Comparison of ENCODE assay signal across 24 cellular contexts in the genomic region with DNA sequence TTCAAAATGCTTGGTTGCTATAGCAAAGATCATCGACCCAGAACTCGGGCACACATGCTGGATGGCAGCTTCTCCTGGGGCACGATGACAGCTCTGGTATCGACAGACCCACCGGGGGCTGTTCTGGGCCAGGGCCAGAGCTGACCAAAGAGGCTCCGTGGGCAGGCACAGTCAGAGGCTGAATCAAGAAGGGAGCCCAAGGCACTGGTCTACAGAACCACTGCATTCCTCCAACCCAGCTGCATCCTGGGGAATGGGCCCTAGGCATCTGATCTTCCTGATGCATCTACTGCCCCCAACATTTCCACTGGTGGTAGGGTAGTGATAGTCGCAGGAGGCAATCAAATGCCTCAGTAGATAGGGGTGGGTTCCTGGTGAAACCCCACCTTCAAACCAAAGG.
A peak's percentile ranks its signal among the peaks of the same experiment; 100 is the strongest.
DNase-seq lines count a peak whose midpoint lies in the region; ATAC-seq and TF ChIP-seq lines count a peak whose summit lies in the region.
"Had no signal": no experiment of that assay in that cellular context is flagged by ENCODE, and none has a peak within 500 bp of the region (broad histone marks: within the 10 kb centered on the region; RNA-seq: fewer than 3 reads in every experiment).

No MANE protein-coding gene starts in this region.

- H3K4me3 ChIP-seq in lung = no peak overlapping the region
- no peak overlapping the region for H3K4me3 ChIP-seq in GM23338
- H3K4me3 ChIP-seq: BLaER1, GM12878 had no signal

- H3K27ac ChIP-seq in lung (ENCODE audit: low read depth in 1 of 2, low read length in 1 of 2) (no peak overlapping the region), GM23338 (ENCODE audit: low read depth) (no peak overlapping the region)
- H3K27ac ChIP-seq: BLaER1 had no signal

- TF ChIP-seq CTCF in lung (IDR thresholded peaks at IDR 0.05; ENCODE audit: control extremely low read depth, extremely low read depth) (no peak), osteocyte (IDR thresholded peaks at IDR 0.05) (no peak), GM23338 (conservative IDR thresholded peaks at IDR 0.05; ENCODE audit: low read depth in 2 of 2) (no peak)

- H3K79me2 ChIP-seq in GM23338 (replicated peaks; ENCODE audit: insufficient read depth) = no peaks in the 10 kb centered on the region

- H3K4me2 ChIP-seq in GM23338 = no peak overlapping the region
- H3K4me2 ChIP-seq: BLaER1 had no signal

- H3K36me3 Mint-ChIP-seq in osteocyte (ENCODE audit: unreplicated experiment) (no peaks in the 10 kb centered on the region), GM23338 (ENCODE audit: low read depth) (peaks cover 27% of the 10 kb centered on the region)
- no peaks in the 10 kb centered on the region for H3K36me3 Mint-ChIP-seq in activated T-cell treated with anti-CD3 and anti-CD28 coated beads, Interleukin-2, amount 50 U/mL, for 24 hours (ENCODE audit: low read depth)
- H3K36me3 Mint-ChIP-seq: CD14-positive monocyte; CD4-positive, alpha-beta memory T cell; CD4-positive, CD25-positive, alpha-beta regulatory T cell; CD8-positive, alpha-beta memory T cell had no signal

- ATAC-seq in left lobe of liver (no peak), lung (ENCODE audit: insufficient read depth, low FRiP score) (no peak), GM23338 (no peak)
- ATAC-seq in activated CD4-positive, CD25-positive, alpha-beta regulatory T cell treated with anti-CD3 and anti-CD28 coated beads, Interleukin-2, amount 50 U/mL, for 24 hours = no peak
- ATAC-seq: GM12878 had no signal

- no peak overlapping the region for H2AFZ ChIP-seq in GM23338

- no peak overlapping the region for H3K4me3 Mint-ChIP-seq in osteocyte (ENCODE audit: unreplicated experiment)
- no peak overlapping the region for H3K4me3 Mint-ChIP-seq in activated T-cell treated with anti-CD3 and anti-CD28 coated beads, Interleukin-2, amount 50 U/mL, for 24 hours
- H3K4me3 Mint-ChIP-seq in GM23338 = no peak overlapping the region
- H3K4me3 Mint-ChIP-seq: CD14-positive monocyte; CD4-positive, alpha-beta memory T cell; CD8-positive, alpha-beta memory T cell had no signal

- 84 to 89% methylated on average over 7 of the region's 7 CpGs for WGBS in lung, 2 donors

- no peaks in the 10 kb centered on the region for H3K27me3 Mint-ChIP-seq in osteocyte (ENCODE audit: unreplicated experiment)
- no peaks in the 10 kb centered on the region for H3K27me3 Mint-ChIP-seq in activated T-cell treated with anti-CD3 and anti-CD28 coated beads, Interleukin-2, amount 50 U/mL, for 24 hours
- peaks cover 7% of the 10 kb centered on the region for H3K27me3 Mint-ChIP-seq in GM23338 (ENCODE audit: insufficient read depth, low read depth, poor library complexity)

- H3K4me1 ChIP-seq in lung (ENCODE audit: control insufficient read depth in 2 of 2, insufficient read depth in 2 of 2, low read length in 2 of 2) (no peaks in the 10 kb centered on the region), GM23338 (ENCODE audit: insufficient read depth) (no peaks in the 10 kb centered on the region)
- H3K4me1 ChIP-seq: BE2C, BLaER1 had no signal

- H3K9me2 ChIP-seq in GM23338 (ENCODE audit: insufficient read depth) = no peaks in the 10 kb centered on the region

- H3K9me3 Mint-ChIP-seq in osteocyte (ENCODE audit: unreplicated experiment) (peaks cover 21% of the 10 kb centered on the region), GM23338 (peaks cover 18% of the 10 kb centered on the region)
- H3K9me3 Mint-ChIP-seq in activated T-cell treated with anti-CD3 and anti-CD28 coated beads, Interleukin-2, amount 50 U/mL, for 24 hours = no peaks in the 10 kb centered on the region

- no peaks in the 10 kb centered on the region for H3F3A ChIP-seq in GM23338 (replicated peaks; ENCODE audit: low read depth)

- H3K9me3 ChIP-seq in lung (ENCODE audit: control insufficient read depth in 2 of 2, insufficient read depth in 1 of 2, low read length in 1 of 2) = peaks cover 0 to 16% of the 10 kb centered on the region in 2 donors
- H3K9me3 ChIP-seq: BE2C had no signal

- H3K27me3 ChIP-seq in lung (ENCODE audit: control insufficient read depth, insufficient read depth) (no peaks in the 10 kb centered on the region), GM23338 (ENCODE audit: insufficient read depth) (no peaks in the 10 kb centered on the region)
- H3K27me3 ChIP-seq: BE2C, BLaER1 had no signal

- H3K4me1 Mint-ChIP-seq in osteocyte (ENCODE audit: unreplicated experiment) (no peaks in the 10 kb centered on the region), GM23338 (no peaks in the 10 kb centered on the region)
- H3K4me1 Mint-ChIP-seq in activated T-cell treated with anti-CD3 and anti-CD28 coated beads, Interleukin-2, amount 50 U/mL, for 24 hours (ENCODE audit: low read depth) = no peaks in the 10 kb centered on the region
- H3K4me1 Mint-ChIP-seq: CD14-positive monocyte; CD4-positive, alpha-beta memory T cell; CD4-positive, CD25-positive, alpha-beta regulatory T cell; CD8-positive, alpha-beta memory T cell had no signal

- peak; percentile 27 for DNase-seq in left lobe of liver (ENCODE audit: low spot score)
- peak; percentile 16 for DNase-seq in lung (ENCODE audit: low spot score)
- DNase-seq in osteocyte (ENCODE audit: extremely low spot score, unreplicated experiment) = peak; percentile 48
- DNase-seq in activated T-cell treated with anti-CD3 and anti-CD28 coated beads, Interleukin-2, amount 50 U/mL, for 24 hours = no peak
- DNase-seq in GM23338 (ENCODE audit: low spot score) = no peak
- DNase-seq: 8988T; ACHN; BE2C; C1 segment of cervical spinal cord; CD4-positive, alpha-beta memory T cell; CD4-positive, CD25-positive, alpha-beta regulatory T cell; CD8-positive, alpha-beta memory T cell; COR-L47; DMS 273 treated with DMSO at 0.1 percent for 48 hours; DMS153; DMS53; DMS79; DND-41; EL; GDM1 had no signal

- H3K36me3 ChIP-seq in lung (ENCODE audit: control insufficient read depth in 2 of 2, insufficient read depth in 2 of 2, low read length in 2 of 2) (no peaks in the 10 kb centered on the region), GM23338 (ENCODE audit: insufficient read depth) (no peaks in the 10 kb centered on the region; the same call in 1 of the 2 replicates)
- H3K36me3 ChIP-seq: BE2C had no signal

- no peaks in the 10 kb centered on the region for H4K20me1 ChIP-seq in GM23338 (replicated peaks; ENCODE audit: insufficient read depth)
- H4K20me1 ChIP-seq: BLaER1 had no signal

- H3K27ac Mint-ChIP-seq in osteocyte (ENCODE audit: unreplicated experiment) = no peak overlapping the region
- no peak overlapping the region for H3K27ac Mint-ChIP-seq in activated T-cell treated with anti-CD3 and anti-CD28 coated beads, Interleukin-2, amount 50 U/mL, for 24 hours
- no peak overlapping the region for H3K27ac Mint-ChIP-seq in GM23338
- H3K27ac Mint-ChIP-seq: CD14-positive monocyte; CD4-positive, alpha-beta memory T cell; CD4-positive, CD25-positive, alpha-beta regulatory T cell had no signal

TF ChIP-seq in GM23338, 12 proteins besides CTCF, POLR2A, EP300 and RAD21 (continues in another document):
- TF ChIP-seq ZNF114 (CRISPR knock-in tag; IDR thresholded peaks at IDR 0.05) (no peak), CREB1 (CRISPR knock-in tag; IDR thresholded peaks at IDR 0.05; ENCODE audit: low read depth) (no peak), STAT1 (IDR thresholded peaks at IDR 0.05; ENCODE audit: unreplicated experiment) (no peak), POLR2AphosphoS5 (IDR thresholded peaks at IDR 0.05; ENCODE audit: low read depth) (no peak), NANOG (IDR thresholded peaks at IDR 0.05; ENCODE audit: borderline replicate concordance) (no peak)

Comparison
In these comparisons a context has a peak if more than half of its experiments do, and no peak if none do; other contexts are left out.
1. DNase-seq: peak in left lobe of liver (single experiment), lung (single experiment) and osteocyte (single experiment); none in activated T-cell treated with anti-CD3 and anti-CD28 coated beads, Interleukin-2, amount 50 U/mL, for 24 hours (single experiment) and GM23338 (single experiment).